22 cellular contexts compared by ENCODE assay signal in the genomic region with DNA sequence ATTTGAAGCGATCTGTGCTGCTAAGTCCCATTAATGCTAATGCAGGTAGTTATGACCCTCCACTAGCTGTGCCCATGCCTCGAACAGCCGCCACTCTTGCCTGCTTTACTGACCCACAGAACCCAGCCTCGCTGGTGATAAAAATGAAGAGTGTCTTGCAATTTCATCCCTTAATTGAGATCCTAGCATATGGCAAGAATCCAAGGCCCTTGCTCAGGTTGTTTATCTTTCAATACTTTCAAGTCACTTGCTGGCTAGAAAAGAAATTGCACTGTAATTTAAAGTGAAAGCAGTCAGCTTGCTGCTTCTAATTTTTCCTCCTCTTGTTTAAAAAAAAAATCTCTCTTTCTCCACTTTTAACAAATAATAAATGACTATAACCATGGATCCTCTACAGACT.
DNase-seq lines count a peak whose midpoint lies in the region; ATAC-seq and TF ChIP-seq lines count a peak whose summit lies in the region.
"Had no signal": no experiment of that assay in that cellular context is flagged by ENCODE, and none has a peak within 500 bp of the region (broad histone marks: within the 10 kb centered on the region; RNA-seq: fewer than 3 reads in every experiment).

No MANE protein-coding gene starts in this region.

- CTCF ChIA-PET in CD4-positive, alpha-beta memory T cell (lab: Charles Lee; ENCODE audit: partially characterized antibody) = no interaction called here
- CTCF ChIA-PET in activated CD4-positive, alpha-beta memory T cell treated with anti-CD3 and anti-CD28 coated beads for 36 hours (lab: Charles Lee) = no interaction called here

- H3K4me3 ChIP-seq in CD4-positive, alpha-beta memory T cell (ENCODE audit: low read length in 2 of 2) = no peak overlapping the region
- H3K4me3 ChIP-seq in gastroesophageal sphincter = no peak overlapping the region
- H3K4me3 ChIP-seq: body of pancreas, lower lobe of right lung, uterus had no signal

- no peak for ATAC-seq in gastroesophageal sphincter
- ATAC-seq: body of pancreas, lower lobe of right lung had no signal

- H3K4me1 Mint-ChIP-seq in brain (peaks cover 65% of the 10 kb centered on the region), mesothelial cell of epicardium (peaks cover 64% of the 10 kb centered on the region)
- no peaks in the 10 kb centered on the region for H3K4me1 Mint-ChIP-seq in CD4-positive, alpha-beta memory T cell
- no peaks in the 10 kb centered on the region for H3K4me1 Mint-ChIP-seq in activated CD4-positive, alpha-beta memory T cell treated with anti-CD3 and anti-CD28 coated beads for 36 hours (ENCODE audit: low read depth)
- H3K4me1 Mint-ChIP-seq: immature natural killer cell had no signal

- 57% methylated on average over 2 to 4 of the region's 4 CpGs for WGBS in gastroesophageal sphincter (ENCODE audit: low coverage in 1 of 2), 2 donors

- TF ChIP-seq EP300 in gastroesophageal sphincter (IDR thresholded peaks at IDR 0.05) = no peak

- H3K36me3 Mint-ChIP-seq in brain (peaks cover 11% of the 10 kb centered on the region), mesothelial cell of epicardium (no peaks in the 10 kb centered on the region)
- H3K36me3 Mint-ChIP-seq in CD4-positive, alpha-beta memory T cell = no peaks in the 10 kb centered on the region
- no peaks in the 10 kb centered on the region for H3K36me3 Mint-ChIP-seq in activated CD4-positive, alpha-beta memory T cell treated with anti-CD3 and anti-CD28 coated beads for 36 hours
- H3K36me3 Mint-ChIP-seq: immature natural killer cell had no signal

- POLR2A ChIA-PET in CD4-positive, alpha-beta memory T cell (lab: Charles Lee; ENCODE audit: partially characterized antibody) = no interaction called here
- POLR2A ChIA-PET in activated CD4-positive, alpha-beta memory T cell treated with anti-CD3 and anti-CD28 coated beads for 36 hours (lab: Charles Lee) = no interaction called here

- H3K27me3 Mint-ChIP-seq in brain (no peaks in the 10 kb centered on the region), mesothelial cell of epicardium (ENCODE audit: low read depth) (no peaks in the 10 kb centered on the region)
- peaks cover 0 to 2% of the 10 kb centered on the region in 2 donors for H3K27me3 Mint-ChIP-seq in CD4-positive, alpha-beta memory T cell
- peaks cover 10% of the 10 kb centered on the region for H3K27me3 Mint-ChIP-seq in activated CD4-positive, alpha-beta memory T cell treated with anti-CD3 and anti-CD28 coated beads for 36 hours

- DNase-seq in ELR (ENCODE audit: low read depth) (peak; percentile 3), NCI-H2227 (lab: John Stamatoyannopoulos, UW; ENCODE audit: unreplicated experiment) (peak; percentile 48), mesothelial cell of epicardium (ENCODE audit: low spot score in 2 of 2, unreplicated experiment in 2 of 2) (no peak), EL (no peak)
- DNase-seq in CD4-positive, alpha-beta memory T cell = no peak
- no peak for DNase-seq in activated CD4-positive, alpha-beta memory T cell treated with anti-CD3 and anti-CD28 coated beads for 36 hours
- DNase-seq: activated CD4-positive, alpha-beta T cell treated with anti-CD3 and anti-CD28 coated beads, Interleukin-2, amount 50 U/mL, for 1 hour; activated naive CD4-positive, alpha-beta T cell treated with anti-CD3 and anti-CD28 coated beads, Interleukin-2, amount 50 U/mL, for 16 hours; body of pancreas; head of caudate nucleus; immature natural killer cell; lower lobe of right lung; NCI-H1092; SIG-M5; T-helper 1 cell; uterus had no signal

- no peak for TF ChIP-seq POLR2A in gastroesophageal sphincter (IDR thresholded peaks at IDR 0.05)

- no peaks in the 10 kb centered on the region for H3K36me3 ChIP-seq in CD4-positive, alpha-beta memory T cell (ENCODE audit: insufficient read depth, low read length)
- no peaks in the 10 kb centered on the region for H3K36me3 ChIP-seq in gastroesophageal sphincter
- H3K36me3 ChIP-seq: lower lobe of right lung, uterus had no signal

- TF ChIP-seq CTCF in brain (conservative IDR thresholded peaks at IDR 0.05) (no peak), mesothelial cell of epicardium (IDR thresholded peaks at IDR 0.05; ENCODE audit: unreplicated experiment) (no peak), gastroesophageal sphincter (IDR thresholded peaks at IDR 0.05) (no peak)

- no peaks in the 10 kb centered on the region for H3K9me3 ChIP-seq in CD4-positive, alpha-beta memory T cell (ENCODE audit: control insufficient read depth in 1 of 2, low read length in 2 of 2)
- H3K9me3 ChIP-seq in gastroesophageal sphincter = no peaks in the 10 kb centered on the region
- H3K9me3 ChIP-seq: body of pancreas, lower lobe of right lung, uterus had no signal

- H3K27ac ChIP-seq in CD4-positive, alpha-beta memory T cell (ENCODE audit: low read depth, low read length) = no peak overlapping the region
- H3K27ac ChIP-seq in gastroesophageal sphincter = no peak overlapping the region
- H3K27ac ChIP-seq: body of pancreas, epithelial cell of prostate, KMS-11, lower lobe of right lung, parathyroid adenoma had no signal

- H3K9me3 Mint-ChIP-seq in brain = no peaks in the 10 kb centered on the region
- H3K9me3 Mint-ChIP-seq in mesothelial cell of epicardium = no peaks in the 10 kb centered on the region
- H3K9me3 Mint-ChIP-seq in CD4-positive, alpha-beta memory T cell = peaks cover 0 to 4% (median 0%) of the 10 kb centered on the region in 8 donors
- H3K9me3 Mint-ChIP-seq in activated CD4-positive, alpha-beta memory T cell treated with anti-CD3 and anti-CD28 coated beads for 36 hours = no peaks in the 10 kb centered on the region
- H3K9me3 Mint-ChIP-seq: dendritic cell treated with granulocyte-macrophage colony-stimulating factor and Interleukin-4, amounts not matched to agents 40 ng/mL and 50 ng/mL, for 4 days; immature natural killer cell had no signal

- H3K4me1 ChIP-seq in CD4-positive, alpha-beta memory T cell (ENCODE audit: insufficient read depth, low read length) = no peaks in the 10 kb centered on the region
- peaks cover 2 to 27% (median 7%) of the 10 kb centered on the region in 3 donors for H3K4me1 ChIP-seq in gastroesophageal sphincter
- H3K4me1 ChIP-seq: body of pancreas had no signal

- intact Hi-C loops in CD4-positive, alpha-beta memory T cell (cut with micrococcal nuclease) = no loop called here
- intact Hi-C loops in activated CD4-positive, alpha-beta memory T cell treated with anti-CD3 and anti-CD28 coated beads for 36 hours (cut with micrococcal nuclease) = no loop called here

- peak overlapping the region in 2 of 5 experiments; percentile 36 to 37 for H3K4me3 Mint-ChIP-seq in brain
- H3K4me3 Mint-ChIP-seq in mesothelial cell of epicardium = no peak overlapping the region
- no peak overlapping the region for H3K4me3 Mint-ChIP-seq in CD4-positive, alpha-beta memory T cell
- H3K4me3 Mint-ChIP-seq in activated CD4-positive, alpha-beta memory T cell treated with anti-CD3 and anti-CD28 coated beads for 36 hours = no peak overlapping the region
- H3K4me3 Mint-ChIP-seq: dendritic cell treated with granulocyte-macrophage colony-stimulating factor and Interleukin-4, amounts not matched to agents 40 ng/mL and 50 ng/mL, for 4 days; immature natural killer cell had no signal

- H3K27ac Mint-ChIP-seq in brain (peak overlapping the region in 3 of 5 experiments; percentile 46 to 60 (median 50)), mesothelial cell of epicardium (peak overlapping the region; percentile 27)
- H3K27ac Mint-ChIP-seq in CD4-positive, alpha-beta memory T cell = no peak overlapping the region
- H3K27ac Mint-ChIP-seq in activated CD4-positive, alpha-beta memory T cell treated with anti-CD3 and anti-CD28 coated beads for 36 hours = no peak overlapping the region
- H3K27ac Mint-ChIP-seq: dendritic cell treated with granulocyte-macrophage colony-stimulating factor and Interleukin-4, amounts not matched to agents 40 ng/mL and 50 ng/mL, for 4 days; immature natural killer cell had no signal

- H3K27me3 ChIP-seq in CD4-positive, alpha-beta memory T cell (ENCODE audit: insufficient read depth, low read length) = no peaks in the 10 kb centered on the region
- no peaks in the 10 kb centered on the region for H3K27me3 ChIP-seq in gastroesophageal sphincter
- H3K27me3 ChIP-seq: body of pancreas, uterus had no signal

Comparison
In these comparisons a context has a peak if more than half of its experiments do, and no peak if none do; other contexts are left out.
1. DNase-seq: peak in ELR (single experiment) and NCI-H2227 (single experiment); none in mesothelial cell of epicardium (0 of 2), CD4-positive, alpha-beta memory T cell (0 of 5), activated CD4-positive, alpha-beta memory T cell treated with anti-CD3 and anti-CD28 coated beads for 36 hours (single experiment) and EL (single experiment).
2. H3K27ac Mint-ChIP-seq: peak in brain (3 of 5) and mesothelial cell of epicardium (single experiment); none in CD4-positive, alpha-beta memory T cell (0 of 7) and activated CD4-positive, alpha-beta memory T cell treated with anti-CD3 and anti-CD28 coated beads for 36 hours (single experiment).